In genomic region chr12:56484566-56484965, GRCh38 we compare ENCODE assay signal across 12 cellular contexts. TPM values are rescaled to one million over a fixed set of nuclear protein-coding genes. Genes with fewer than 3 reads are reported as not detected.
"Had no signal": no experiment of that assay in that cellular context is flagged by ENCODE, and none has a peak within 500 bp of the region (broad histone marks: within the 10 kb centered on the region; RNA-seq: fewer than 3 reads in every experiment).

No MANE protein-coding gene starts in this region.

- H3K4me3 Mint-ChIP-seq: GM23338, H9, HFFc6 had no signal

- H2AFZ ChIP-seq: GM23248, GM23338 had no signal

- H3K27ac Mint-ChIP-seq: GM23338, H9, HFFc6 had no signal

- ATAC-seq: GM23338, HCT116 had no signal

- DNase-seq: GM23248, GOT3, H7, HCEC 1CT, HFFc6 had no signal

- H3K4me3 ChIP-seq: GM23248, GM23338, HAP-1 had no signal

- H3K4me1 ChIP-seq: HAP-1 had no signal

- H3K4me2 ChIP-seq: GM23338 had no signal

- H3K36me3 ChIP-seq: HAP-1 had no signal

- H3K27ac ChIP-seq: GM23248 had no signal

- H3K9ac ChIP-seq: GM23248 had no signal

- FAIRE-seq: H1, H54 had no signal

- H3K9me3 ChIP-seq: HAP-1 had no signal

RNA-seq across cellular contexts. Expression of gene GLS2, which starts 3.4 kb away (rescaled TPM):
- total RNA-seq: GM23248, H4, HFFc6 had no signal
- polyA plus RNA-seq: GM23248 had no signal

RNA-seq across cellular contexts. Expression of gene MIP, which starts 30.1 kb away (rescaled TPM):
- total RNA-seq: GM23248, GM23338, H1, H7 had no signal
- polyA plus RNA-seq: GM23248 had no signal
